1 cellular context compared by ENCODE assay signal in genomic region chr20:62388839-62389600, GRCh38.
TF ChIP-seq lines count a peak whose summit lies in the region.

No MANE protein-coding gene starts in this region.

TF ChIP-seq in HepG2, 621 proteins besides CTCF, POLR2A, EP300 and RAD21 (continued from another document and continues in another):
- TF ChIP-seq BATF2 (CRISPR knock-in tag; IDR thresholded peaks at IDR 0.05), result no peak
- TF ChIP-seq ZBTB7A (CRISPR knock-in tag; IDR thresholded peaks at IDR 0.05), result no peak
- no peak for TF ChIP-seq ZNF124 (CRISPR knock-in tag; IDR thresholded peaks at IDR 0.05)
- TF ChIP-seq NFKB2 (CRISPR knock-in tag; IDR thresholded peaks at IDR 0.05; ENCODE audit: borderline replicate concordance), result no peak
- no peak for TF ChIP-seq AFF4 (CRISPR knock-in tag; IDR thresholded peaks at IDR 0.05)
- no peak for TF ChIP-seq MBNL3 (CRISPR knock-in tag; conservative IDR thresholded peaks at IDR 0.05)
- TF ChIP-seq ZNF451 (CRISPR knock-in tag; IDR thresholded peaks at IDR 0.05), result no peak
- TF ChIP-seq SP5 (CRISPR knock-in tag; IDR thresholded peaks at IDR 0.05; ENCODE audit: borderline replicate concordance, low read depth), result no peak
- 0 out of 2 replicates have a peak, but pooled peaks have one; percentile 16 for TF ChIP-seq FOXJ3 (CRISPR knock-in tag; IDR thresholded peaks at IDR 0.05; ENCODE audit: borderline replicate concordance)
- 0 out of 2 replicates have a peak, but pooled peaks have one; percentile 27 for TF ChIP-seq MED13 (CRISPR knock-in tag; IDR thresholded peaks at IDR 0.05)
- no peak for TF ChIP-seq ZNF619 (CRISPR knock-in tag; IDR thresholded peaks at IDR 0.05)
- TF ChIP-seq, protein P1, sequence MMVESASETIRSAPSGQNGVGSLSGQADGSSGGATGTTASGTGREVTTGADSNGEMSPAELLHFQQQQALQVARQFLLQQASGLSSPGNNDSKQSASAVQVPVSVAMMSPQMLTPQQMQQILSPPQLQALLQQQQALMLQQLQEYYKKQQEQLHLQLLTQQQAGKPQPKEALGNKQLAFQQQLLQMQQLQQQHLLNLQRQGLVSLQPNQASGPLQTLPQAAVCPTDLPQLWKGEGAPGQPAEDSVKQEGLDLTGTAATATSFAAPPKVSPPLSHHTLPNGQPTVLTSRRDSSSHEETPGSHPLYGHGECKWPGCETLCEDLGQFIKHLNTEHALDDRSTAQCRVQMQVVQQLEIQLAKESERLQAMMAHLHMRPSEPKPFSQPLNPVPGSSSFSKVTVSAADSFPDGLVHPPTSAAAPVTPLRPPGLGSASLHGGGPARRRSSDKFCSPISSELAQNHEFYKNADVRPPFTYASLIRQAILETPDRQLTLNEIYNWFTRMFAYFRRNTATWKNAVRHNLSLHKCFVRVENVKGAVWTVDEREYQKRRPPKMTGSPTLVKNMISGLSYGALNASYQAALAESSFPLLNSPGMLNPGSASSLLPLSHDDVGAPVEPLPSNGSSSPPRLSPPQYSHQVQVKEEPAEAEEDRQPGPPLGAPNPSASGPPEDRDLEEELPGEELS (CRISPR knock-in tag; IDR thresholded peaks at IDR 0.05), result no peak
- no peak for TF ChIP-seq ZNF414 (CRISPR knock-in tag; IDR thresholded peaks at IDR 0.05)
- 0 out of 2 replicates have a peak, but pooled peaks have one; percentile 13 for TF ChIP-seq MXD4 (CRISPR knock-in tag; IDR thresholded peaks at IDR 0.05)
- no peak for TF ChIP-seq DBP (CRISPR knock-in tag; IDR thresholded peaks at IDR 0.05; ENCODE audit: not compliant biosample characterization)
- peak; percentile 42 for TF ChIP-seq POLR2G (IDR thresholded peaks at IDR 0.05; ENCODE audit: low read depth, low read length)
- no peak for TF ChIP-seq TARDBP (CRISPR knock-in tag; IDR thresholded peaks at IDR 0.05)
- no peak for TF ChIP-seq TRAFD1 (CRISPR knock-in tag; IDR thresholded peaks at IDR 0.05; ENCODE audit: borderline replicate concordance)
- TF ChIP-seq, protein P2, sequence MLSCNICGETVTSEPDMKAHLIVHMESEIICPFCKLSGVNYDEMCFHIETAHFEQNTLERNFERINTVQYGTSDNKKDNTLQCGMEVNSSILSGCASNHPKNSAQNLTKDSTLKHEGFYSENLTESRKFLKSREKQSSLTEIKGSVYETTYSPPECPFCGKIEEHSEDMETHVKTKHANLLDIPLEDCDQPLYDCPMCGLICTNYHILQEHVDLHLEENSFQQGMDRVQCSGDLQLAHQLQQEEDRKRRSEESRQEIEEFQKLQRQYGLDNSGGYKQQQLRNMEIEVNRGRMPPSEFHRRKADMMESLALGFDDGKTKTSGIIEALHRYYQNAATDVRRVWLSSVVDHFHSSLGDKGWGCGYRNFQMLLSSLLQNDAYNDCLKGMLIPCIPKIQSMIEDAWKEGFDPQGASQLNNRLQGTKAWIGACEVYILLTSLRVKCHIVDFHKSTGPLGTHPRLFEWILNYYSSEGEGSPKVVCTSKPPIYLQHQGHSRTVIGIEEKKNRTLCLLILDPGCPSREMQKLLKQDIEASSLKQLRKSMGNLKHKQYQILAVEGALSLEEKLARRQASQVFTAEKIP (CRISPR knock-in tag; IDR thresholded peaks at IDR 0.05; ENCODE audit: borderline replicate concordance), result no peak
- TF ChIP-seq MTERF4 (CRISPR knock-in tag; IDR thresholded peaks at IDR 0.05), result no peak
- TF ChIP-seq ZBTB4 (CRISPR knock-in tag; IDR thresholded peaks at IDR 0.05; ENCODE audit: borderline replicate concordance), result no peak
- no peak for TF ChIP-seq CAMTA2 (CRISPR knock-in tag; IDR thresholded peaks at IDR 0.05; ENCODE audit: borderline replicate concordance)
- no peak for TF ChIP-seq AHR (CRISPR knock-in tag; IDR thresholded peaks at IDR 0.05)
- TF ChIP-seq, protein P3, sequence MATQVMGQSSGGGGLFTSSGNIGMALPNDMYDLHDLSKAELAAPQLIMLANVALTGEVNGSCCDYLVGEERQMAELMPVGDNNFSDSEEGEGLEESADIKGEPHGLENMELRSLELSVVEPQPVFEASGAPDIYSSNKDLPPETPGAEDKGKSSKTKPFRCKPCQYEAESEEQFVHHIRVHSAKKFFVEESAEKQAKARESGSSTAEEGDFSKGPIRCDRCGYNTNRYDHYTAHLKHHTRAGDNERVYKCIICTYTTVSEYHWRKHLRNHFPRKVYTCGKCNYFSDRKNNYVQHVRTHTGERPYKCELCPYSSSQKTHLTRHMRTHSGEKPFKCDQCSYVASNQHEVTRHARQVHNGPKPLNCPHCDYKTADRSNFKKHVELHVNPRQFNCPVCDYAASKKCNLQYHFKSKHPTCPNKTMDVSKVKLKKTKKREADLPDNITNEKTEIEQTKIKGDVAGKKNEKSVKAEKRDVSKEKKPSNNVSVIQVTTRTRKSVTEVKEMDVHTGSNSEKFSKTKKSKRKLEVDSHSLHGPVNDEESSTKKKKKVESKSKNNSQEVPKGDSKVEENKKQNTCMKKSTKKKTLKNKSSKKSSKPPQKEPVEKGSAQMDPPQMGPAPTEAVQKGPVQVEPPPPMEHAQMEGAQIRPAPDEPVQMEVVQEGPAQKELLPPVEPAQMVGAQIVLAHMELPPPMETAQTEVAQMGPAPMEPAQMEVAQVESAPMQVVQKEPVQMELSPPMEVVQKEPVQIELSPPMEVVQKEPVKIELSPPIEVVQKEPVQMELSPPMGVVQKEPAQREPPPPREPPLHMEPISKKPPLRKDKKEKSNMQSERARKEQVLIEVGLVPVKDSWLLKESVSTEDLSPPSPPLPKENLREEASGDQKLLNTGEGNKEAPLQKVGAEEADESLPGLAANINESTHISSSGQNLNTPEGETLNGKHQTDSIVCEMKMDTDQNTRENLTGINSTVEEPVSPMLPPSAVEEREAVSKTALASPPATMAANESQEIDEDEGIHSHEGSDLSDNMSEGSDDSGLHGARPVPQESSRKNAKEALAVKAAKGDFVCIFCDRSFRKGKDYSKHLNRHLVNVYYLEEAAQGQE (IDR thresholded peaks at IDR 0.05; ENCODE audit: borderline replicate concordance in 1 of 2, low read depth in 1 of 2, low read length in 2 of 2), result no peak
- no peak for TF ChIP-seq ZNF12 (CRISPR knock-in tag; IDR thresholded peaks at IDR 0.05)
- TF ChIP-seq GABPA (IDR thresholded peaks at IDR 0.05; ENCODE audit: low read depth, low read length), result no peak
- TF ChIP-seq GABPA (CRISPR knock-in tag; IDR thresholded peaks at IDR 0.05; ENCODE audit: low read depth), result 0 out of 2 replicates have a peak, but pooled peaks have one; percentile 14
- peak; percentile 52; the same call in 1 of the 2 replicates for TF ChIP-seq ZNF274 (CRISPR knock-in tag; IDR thresholded peaks at IDR 0.05)
- TF ChIP-seq MTF2 (CRISPR knock-in tag; IDR thresholded peaks at IDR 0.05; ENCODE audit: borderline replicate concordance), result no peak
- TF ChIP-seq MZF1 (CRISPR knock-in tag; IDR thresholded peaks at IDR 0.05; ENCODE audit: borderline replicate concordance), result no peak
- TF ChIP-seq GPBP1L1 (CRISPR knock-in tag; IDR thresholded peaks at IDR 0.05), result no peak
- no peak for TF ChIP-seq CENPX (CRISPR knock-in tag; IDR thresholded peaks at IDR 0.05)
- peak; percentile 19; the same call in 1 of the 2 replicates for TF ChIP-seq ZFY (CRISPR knock-in tag; IDR thresholded peaks at IDR 0.05)
- no peak for TF ChIP-seq CREM (IDR thresholded peaks at IDR 0.05)
- TF ChIP-seq CREM (CRISPR knock-in tag; IDR thresholded peaks at IDR 0.05), result no peak
- no peak for TF ChIP-seq RBAK (CRISPR knock-in tag; IDR thresholded peaks at IDR 0.05)
- no peak for TF ChIP-seq MIER3 (CRISPR knock-in tag; IDR thresholded peaks at IDR 0.05; ENCODE audit: borderline replicate concordance)
- no peak for TF ChIP-seq ZNF891 (CRISPR knock-in tag; IDR thresholded peaks at IDR 0.05)
- TF ChIP-seq ZNF225 (CRISPR knock-in tag; IDR thresholded peaks at IDR 0.05), result no peak
- TF ChIP-seq ZFP1 (CRISPR knock-in tag; IDR thresholded peaks at IDR 0.05), result no peak
